ENCODE assay signal across 18 cellular contexts in the genomic region with DNA sequence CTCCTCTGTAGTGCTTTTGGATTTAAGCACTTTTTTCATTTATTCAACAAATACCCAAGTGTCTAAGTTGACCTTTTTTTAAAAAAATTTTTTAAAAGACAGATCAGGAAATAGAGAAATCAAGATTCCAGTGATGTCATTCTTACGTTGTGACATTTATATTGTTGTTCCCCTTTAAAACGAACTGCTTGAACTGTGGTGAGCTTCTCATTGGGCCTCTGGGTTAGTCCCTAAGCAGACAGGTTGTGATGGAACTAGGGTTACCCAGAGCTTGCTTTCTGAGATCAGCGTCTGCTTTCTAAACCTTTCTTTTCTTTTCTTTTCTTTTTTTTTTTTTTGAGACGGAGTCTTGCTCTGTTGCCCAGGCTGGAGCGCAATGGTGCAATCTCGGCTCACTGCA. TPM values are rescaled to one million over a fixed set of nuclear protein-coding genes. Genes with fewer than 3 reads are reported as not detected.
DNase-seq lines count a peak whose midpoint lies in the region; ATAC-seq, FAIRE-seq and TF ChIP-seq lines count a peak whose summit lies in the region.
"Had no signal": no experiment of that assay in that cellular context is flagged by ENCODE, and none has a peak within 500 bp of the region (broad histone marks: within the 10 kb centered on the region; RNA-seq: fewer than 3 reads in every experiment).

No MANE protein-coding gene starts in this region.

- no peaks in the 10 kb centered on the region for H3K27me3 Mint-ChIP-seq in CD4-positive, alpha-beta T cell
- H3K27me3 Mint-ChIP-seq in T-helper 17 cell = no peaks in the 10 kb centered on the region
- H3K27me3 Mint-ChIP-seq: CD8-positive, alpha-beta memory T cell had no signal

- TF ChIP-seq CTCF in HepG2 (CRISPR knock-in tag; IDR thresholded peaks at IDR 0.05) (no peak), right lobe of liver (IDR thresholded peaks at IDR 0.05) (no peak)
- TF ChIP-seq CTCF in CD4-positive, alpha-beta T cell (IDR thresholded peaks at IDR 0.05) = no peak

- no TSS peak for BruUV-seq in HepG2 (replicated peaks; lab: Mats Ljungman, UMichigan)

- peaks cover 78% of the 10 kb centered on the region for H3K36me3 Mint-ChIP-seq in CD4-positive, alpha-beta T cell (ENCODE audit: low read depth)
- peaks cover 10% of the 10 kb centered on the region for H3K36me3 Mint-ChIP-seq in T-helper 17 cell (ENCODE audit: low read depth)

- no peak for DNase-seq in HepG2 (ENCODE audit: low spot score)
- no peak for DNase-seq in right lobe of liver
- no peak for DNase-seq in CD4-positive, alpha-beta T cell
- DNase-seq in T-helper 17 cell = no peak
- no peak for DNase-seq in DMS53 (lab: John Stamatoyannopoulos, UW)
- DNase-seq: C1 segment of cervical spinal cord; CD8-positive, alpha-beta memory T cell; DMS 273 treated with DMSO at 0.1 percent for 48 hours; DMS79 treated with DMSO at 0.1 percent for 48 hours; GF-D8; H9 had no signal

- no peaks in the 10 kb centered on the region for H4K20me1 ChIP-seq in HepG2 (ENCODE audit: insufficient read depth, low read length)

- H3K36me3 ChIP-seq in HepG2 (replicated peaks in 1 of 2; ENCODE audit: control insufficient read depth in 1 of 2, insufficient read depth in 2 of 2, low read length in 2 of 2) = no peaks in the 10 kb centered on the region
- no peaks in the 10 kb centered on the region for H3K36me3 ChIP-seq in right lobe of liver

- TF ChIP-seq EP300 in HepG2 (IDR thresholded peaks at IDR 0.05; ENCODE audit: low read depth in 2 of 2, low read length in 2 of 2) (no peak), HepG2 (CRISPR knock-in tag; IDR thresholded peaks at IDR 0.05; ENCODE audit: borderline replicate concordance) (no peak)

- no peaks in the 10 kb centered on the region for H3K4me1 ChIP-seq in HepG2 (ENCODE audit: insufficient read depth, low read length)
- H3K4me1 ChIP-seq in right lobe of liver = no peaks in the 10 kb centered on the region

- H3K79me2 ChIP-seq in HepG2 (ENCODE audit: insufficient read depth, low read length) = no peaks in the 10 kb centered on the region

- H3K4me2 ChIP-seq in HepG2 (ENCODE audit: low read depth, low read length) = no peak overlapping the region
- H3K4me2 ChIP-seq: GM23338 had no signal

- FAIRE-seq in HepG2 (lab: Jason Lieb, UNC) = no peak
- FAIRE-seq: D721Med, GM12891, GM18507 had no signal

- in situ Hi-C loops in HepG2 (cut with HindIII; ENCODE audit: extremely low pct_ligation_motif_present, low pct_unique_long_range_greater_than_20kb) = no loop called here

- CTCF ChIA-PET in HepG2 (lab: Yijun Ruan, JAX; ENCODE audit: low intra/inter-chr PET ratio, low total read pairs) = no interaction called here
- CTCF ChIA-PET in CD4-positive, alpha-beta T cell (lab: Charles Lee) = no interaction called here

- POLR2A ChIA-PET in HepG2 (lab: Yijun Ruan, JAX) = no interaction called here
- POLR2A ChIA-PET in CD4-positive, alpha-beta T cell (lab: Charles Lee) = no interaction called here

- TF ChIP-seq POLR2A in HepG2 (IDR thresholded peaks at IDR 0.05; ENCODE audit: insufficient read depth in 1 of 2, low read depth in 2 of 2, low read length in 2 of 2) = no peak
- no peak for TF ChIP-seq POLR2A in right lobe of liver (IDR thresholded peaks at IDR 0.05)

- no peak for TF ChIP-seq RAD21 in HepG2 (CRISPR knock-in tag; IDR thresholded peaks at IDR 0.05)

- no peak overlapping the region for H3K9ac ChIP-seq in HepG2 (ENCODE audit: insufficient read depth, low read depth, low read length)

- no peak overlapping the region for H2AFZ ChIP-seq in HepG2 (ENCODE audit: low read length)
- H2AFZ ChIP-seq: GM23338 had no signal

- peaks cover 39% of the 10 kb centered on the region for H3K4me1 Mint-ChIP-seq in CD4-positive, alpha-beta T cell (ENCODE audit: low read depth)
- H3K4me1 Mint-ChIP-seq in T-helper 17 cell = peaks cover 19% of the 10 kb centered on the region

- no peaks in the 10 kb centered on the region for H3K9me3 Mint-ChIP-seq in CD4-positive, alpha-beta T cell
- H3K9me3 Mint-ChIP-seq: CD8-positive, alpha-beta memory T cell; GM23338; H9 had no signal

- H3K9me3 ChIP-seq in HepG2 (ENCODE audit: low read length) (no peaks in the 10 kb centered on the region), right lobe of liver (no peaks in the 10 kb centered on the region), T-helper 17 cell (ENCODE audit: control insufficient read depth, low read length, poor library complexity, severe bottlenecking) (no peaks in the 10 kb centered on the region)
- no peaks in the 10 kb centered on the region for H3K9me3 ChIP-seq in CD4-positive, alpha-beta T cell (ENCODE audit: control insufficient read depth, low read length)

- intact Hi-C loops in HepG2 (cut with micrococcal nuclease; ENCODE audit: unreplicated experiment) (no loop called here), right lobe of liver (cut with DNase I) (no loop called here)
- intact Hi-C loops in CD4-positive, alpha-beta T cell (cut with DNase I, micrococcal nuclease) = no loop called here

- WGBS in HepG2 (ENCODE audit: low lambda C conversion rate) = 34% methylated on average over 6 of the region's 6 CpGs
- WGBS in right lobe of liver (ENCODE audit: insufficient coverage, low coverage, low lambda C conversion rate, missing lambda C conversion rate) = 60% methylated on average over 3 of the region's 6 CpGs

- no peak overlapping the region for H3K4me3 ChIP-seq in HepG2 (replicated peaks in 1 of 3; ENCODE audit: insufficient read depth in 1 of 3, low read depth in 2 of 3, low read length in 3 of 3)
- H3K4me3 ChIP-seq in right lobe of liver = no peak overlapping the region
- H3K4me3 ChIP-seq: GM23338 had no signal

- no peak for ATAC-seq in HepG2
- ATAC-seq in right lobe of liver = no peak
- ATAC-seq in CD4-positive, alpha-beta T cell (ENCODE audit: poor library complexity) = peak; percentile 50
- ATAC-seq in T-helper 17 cell = peak; percentile 38
- no peak for ATAC-seq in HG03039 (IDR thresholded peaks at IDR 0.05; ENCODE audit: unreplicated experiment)
- ATAC-seq: GM23338, HCT116 had no signal

- no peak overlapping the region for H3K4me3 Mint-ChIP-seq in CD4-positive, alpha-beta T cell
- H3K4me3 Mint-ChIP-seq in T-helper 17 cell = no peak overlapping the region
- H3K4me3 Mint-ChIP-seq: CD8-positive, alpha-beta memory T cell; GM23338; H9 had no signal

- H3K27ac ChIP-seq in HepG2 (ENCODE audit: extremely low read length, insufficient read depth, low read length) = no peak overlapping the region
- no peak overlapping the region for H3K27ac ChIP-seq in right lobe of liver
- H3K27ac ChIP-seq in CD4-positive, alpha-beta T cell (ENCODE audit: low read depth, low read length) = no peak overlapping the region

- H3K27me3 ChIP-seq in HepG2 (ENCODE audit: control insufficient read depth in 1 of 2, insufficient read depth in 2 of 2, low read length in 2 of 2) (peaks cover 1 to 63% of the 10 kb centered on the region in 2 experiments; a peak in 4 of 5 replicates), right lobe of liver (no peaks in the 10 kb centered on the region)
- H3K27me3 ChIP-seq in CD4-positive, alpha-beta T cell (ENCODE audit: control insufficient read depth, insufficient read depth, low read length) = no peaks in the 10 kb centered on the region

- H3K27ac Mint-ChIP-seq in CD4-positive, alpha-beta T cell = peak overlapping the region; percentile 42
- H3K27ac Mint-ChIP-seq in T-helper 17 cell = no peak overlapping the region
- H3K27ac Mint-ChIP-seq: GM23338, H9 had no signal

TF ChIP-seq in HepG2, 621 proteins besides CTCF, POLR2A, EP300 and RAD21:
- TF ChIP-seq SP5 (CRISPR knock-in tag; IDR thresholded peaks at IDR 0.05; ENCODE audit: borderline replicate concordance, low read depth) = no peak
- peak; percentile 10; the same call in 1 of the 2 replicates for TF ChIP-seq ATF7 (IDR thresholded peaks at IDR 0.05)
- no peak for TF ChIP-seq ATF7 (CRISPR knock-in tag; IDR thresholded peaks at IDR 0.05)
- TF ChIP-seq ZNF562 (CRISPR knock-in tag; IDR thresholded peaks at IDR 0.05; ENCODE audit: borderline replicate concordance) = no peak

RNA-seq across cellular contexts. Expression of a gene that starts 22.5 kb away (rescaled TPM):
- total RNA-seq in HepG2 (2016; rRNA removed; fragmentation: Illumina TruSeq; extraction: Trizol) (not detected in 2 replicates), right lobe of liver (1 to 10 TPM in 1 of 6 experiments, under 1 TPM in 4, not detected in 1; 0.26 to 1.0 (median 0.53) TPM), T-helper 17 cell (100 to 1,000 TPM in 1 of 2 donors, 10 to 100 TPM in 1; 91.9 to 149 TPM)
- total RNA-seq in HepG2 (2016; cell fraction: cytosol; rRNA removed; fragmentation: Illumina TruSeq; extraction: Trizol; ENCODE audit: low read depth) = not detected in 2 replicates
- not detected in 2 replicates for total RNA-seq in HepG2 (2016; cell fraction: insoluble cytoplasmic fraction; rRNA removed; fragmentation: Illumina TruSeq; extraction: Trizol)
- total RNA-seq in HepG2 (2016; cell fraction: membrane; rRNA removed; fragmentation: Illumina TruSeq; extraction: Trizol) = not detected in 2 replicates
- not detected in 2 replicates for total RNA-seq in HepG2 (2016; cell fraction: nucleus; rRNA removed; fragmentation: Illumina TruSeq; extraction: Trizol)
- not detected in 2 replicates for polyA plus RNA-seq in HepG2 (2011; rRNA removed)
- not detected in 2 replicates for polyA plus RNA-seq in HepG2 (2011; cell fraction: cytosol; rRNA removed)
- not detected in 2 replicates for polyA plus RNA-seq in HepG2 (2011; cell fraction: nucleus; rRNA removed)
- polyA plus RNA-seq in HepG2 (2012) = not detected in 2 replicates
- not detected in 2 replicates for polyA plus RNA-seq in HepG2 (2016; cell fraction: cytosol; fragmentation: Illumina TruSeq; extraction: Trizol; ENCODE audit: low read depth)
- polyA plus RNA-seq in HepG2 (2016; cell fraction: insoluble cytoplasmic fraction; fragmentation: Illumina TruSeq; extraction: Trizol; ENCODE audit: low read depth) = not detected in 2 replicates
- polyA plus RNA-seq in HepG2 (2016; cell fraction: membrane; fragmentation: Illumina TruSeq; extraction: Trizol; ENCODE audit: low read depth) = not detected in 2 replicates
- not detected in 2 replicates for polyA plus RNA-seq in HepG2 (2016; cell fraction: nucleus; fragmentation: Illumina TruSeq; extraction: Trizol; ENCODE audit: insufficient read depth, low read depth)
- polyA minus RNA-seq in HepG2 (2011; rRNA and poly(A)+ RNA removed; ENCODE audit: low replicate concordance) = not detected in 2 replicates
- polyA minus RNA-seq in HepG2 (2011; cell fraction: cytosol; rRNA and poly(A)+ RNA removed) = not detected in 2 replicates
- polyA minus RNA-seq in HepG2 (2011; cell fraction: nucleus; rRNA and poly(A)+ RNA removed) = not detected in 2 replicates
- total RNA-seq in CD4-positive, alpha-beta T cell = 100 to 1,000 TPM; 128 to 141 TPM
- total RNA-seq: G401, GM23338 had no signal

Comparison
In these comparisons a context has a peak if more than half of its experiments do, and no peak if none do; other contexts are left out.
1. ATAC-seq: peak in CD4-positive, alpha-beta T cell (single experiment) and T-helper 17 cell (single experiment); none in HepG2 (single experiment), right lobe of liver (0 of 4) and HG03039 (single experiment).
2. RNA of a gene that starts 22.5 kb away (total RNA-seq): 91.9 to 149 TPM in T-helper 17 cell and 128 to 141 TPM in CD4-positive, alpha-beta T cell; 0.26 to 1.0 TPM in right lobe of liver and not detected in HepG2; every median in the first group is over 10 times any median in the second.